Comparison of ENCODE assay signal across 12 cellular contexts in genomic region chr7:7177044-7177517, GRCh38. TPM values are rescaled to one million over a fixed set of nuclear protein-coding genes. Genes with fewer than 3 reads are reported as not detected.
A peak's percentile ranks its signal among the peaks of the same experiment; 100 is the strongest.
DNase-seq lines count a peak whose midpoint lies in the region; ATAC-seq and TF ChIP-seq lines count a peak whose summit lies in the region.
"Had no signal": no experiment of that assay in that cellular context is flagged by ENCODE, and none has a peak within 500 bp of the region (broad histone marks: within the 10 kb centered on the region; RNA-seq: fewer than 3 reads in every experiment).

No MANE protein-coding gene starts in this region.

- BruUV-seq in OCI-LY7 (replicated peaks; lab: Mats Ljungman, UMichigan): no TSS peak

- H2AFZ ChIP-seq in OCI-LY7 (ENCODE audit: low read length): no peak overlapping the region

- H3K36me3 Mint-ChIP-seq in activated T-helper 17 cell treated with anti-CD3 and anti-CD28 coated beads, Interleukin-2, amount 50 U/mL, for 72 hours (ENCODE audit: low read depth): no peaks in the 10 kb centered on the region

- H3K27me3 ChIP-seq in iPS-20b (ENCODE audit: insufficient read depth, low read length): no peaks in the 10 kb centered on the region
- no peaks in the 10 kb centered on the region for H3K27me3 ChIP-seq in suprapubic skin
- H3K27me3 ChIP-seq: tibial artery had no signal

- POLR2A ChIA-PET in OCI-LY7 (lab: Charles Lee): interaction anchor here (0.5 to 1.6 kb wide), 4 partner anchors 10 to 901 kb away, joined by 3 to 5 read pairs (median 4); no protein-coding TSS in a partner anchor

- H3K4me1 Mint-ChIP-seq in activated T-helper 17 cell treated with anti-CD3 and anti-CD28 coated beads, Interleukin-2, amount 50 U/mL, for 72 hours: peaks cover 11% of the 10 kb centered on the region

- no peaks in the 10 kb centered on the region for H3K27me3 Mint-ChIP-seq in activated T-helper 17 cell treated with anti-CD3 and anti-CD28 coated beads, Interleukin-2, amount 50 U/mL, for 72 hours
- H3K27me3 Mint-ChIP-seq: activated CD4-positive, alpha-beta memory T cell treated with anti-CD3 and anti-CD28 coated beads for 36 hours had no signal

- TF ChIP-seq EP300 in suprapubic skin (IDR thresholded peaks at IDR 0.05): no peak

- peak overlapping the region; percentile 19; the same call in 1 of the 2 replicates for H3K9ac ChIP-seq in iPS-20b (ENCODE audit: low read depth, low read length)

- no peaks in the 10 kb centered on the region for H4K20me1 ChIP-seq in OCI-LY7 (ENCODE audit: insufficient read depth, low read length)

- intact Hi-C loops in OCI-LY7 (cut with micrococcal nuclease; ENCODE audit: unreplicated experiment): no loop called here

- H3K79me2 ChIP-seq in OCI-LY7 (ENCODE audit: insufficient read depth, low read depth, low read length): no peaks in the 10 kb centered on the region

- no peaks in the 10 kb centered on the region for H3K9me2 ChIP-seq in OCI-LY7 (ENCODE audit: insufficient read depth, low read length)

- H3K4me1 ChIP-seq in iPS-20b (ENCODE audit: insufficient read depth, low read length): peaks cover 32% of the 10 kb centered on the region
- peaks cover 32% of the 10 kb centered on the region for H3K4me1 ChIP-seq in suprapubic skin
- peaks cover 7% of the 10 kb centered on the region for H3K4me1 ChIP-seq in OCI-LY7 (ENCODE audit: insufficient read depth, low read length, poor library complexity, severe bottlenecking)

- TF ChIP-seq CTCF in suprapubic skin (IDR thresholded peaks at IDR 0.05): no peak
- no peak for TF ChIP-seq CTCF in OCI-LY7 (conservative IDR thresholded peaks at IDR 0.05; ENCODE audit: low read length)

- CTCF ChIA-PET in OCI-LY7 (lab: Charles Lee; ENCODE audit: unreplicated experiment): no interaction called here

- no peak overlapping the region for H3K27ac ChIP-seq in iPS-20b (ENCODE audit: low read length)
- H3K27ac ChIP-seq in suprapubic skin: peak overlapping the region; percentile 30
- no peak overlapping the region for H3K27ac ChIP-seq in OCI-LY7 (ENCODE audit: low read depth, low read length, poor library complexity, severe bottlenecking)
- H3K27ac ChIP-seq: tibial artery had no signal

- ATAC-seq in activated T-helper 17 cell treated with anti-CD3 and anti-CD28 coated beads, Interleukin-2, amount 50 U/mL, for 72 hours (replicated peaks): peak; percentile 51
- ATAC-seq in GM19467 (IDR thresholded peaks at IDR 0.05; ENCODE audit: unreplicated experiment): no peak

- DNase-seq in NCI-H2196 (lab: John Stamatoyannopoulos, UW; ENCODE audit: unreplicated experiment) (peak; percentile 9), NCI-H2196 treated with DMSO at 0.1 percent for 48 hours (lab: John Stamatoyannopoulos, UW; ENCODE audit: unreplicated experiment) (no peak), suprapubic skin (ENCODE audit: low spot score in 2 of 2) (no peak), OCI-LY7 (ENCODE audit: low spot score) (no peak)
- DNase-seq in activated CD4-positive, alpha-beta T cell treated with anti-CD3 and anti-CD28 coated beads, Interleukin-2, amount 50 U/mL, for 1 hour: no peak
- DNase-seq: activated CD4-positive, alpha-beta memory T cell treated with anti-CD3 and anti-CD28 coated beads for 36 hours; NCI-H345; right cardiac atrium had no signal

- no peak overlapping the region for H3K4me2 ChIP-seq in OCI-LY7 (ENCODE audit: low read length)

- WGBS in suprapubic skin: 70% methylated on average over 1 of the region's 1 CpG

- H3K4me3 Mint-ChIP-seq in activated T-helper 17 cell treated with anti-CD3 and anti-CD28 coated beads, Interleukin-2, amount 50 U/mL, for 72 hours: no peak overlapping the region
- H3K4me3 Mint-ChIP-seq: activated CD4-positive, alpha-beta memory T cell treated with anti-CD3 and anti-CD28 coated beads for 36 hours had no signal

- H3K27ac Mint-ChIP-seq in activated T-helper 17 cell treated with anti-CD3 and anti-CD28 coated beads, Interleukin-2, amount 50 U/mL, for 72 hours: no peak overlapping the region
- H3K27ac Mint-ChIP-seq: activated CD4-positive, alpha-beta memory T cell treated with anti-CD3 and anti-CD28 coated beads for 36 hours had no signal

- no peak for TF ChIP-seq POLR2A in suprapubic skin (IDR thresholded peaks at IDR 0.05)

- H3K4me3 ChIP-seq in iPS-20b (ENCODE audit: low read length) (no peak overlapping the region), suprapubic skin (no peak overlapping the region), OCI-LY7 (ENCODE audit: low read depth, low read length, poor library complexity, severe bottlenecking) (no peak overlapping the region)
- H3K4me3 ChIP-seq: tibial artery had no signal

- H3K9me3 ChIP-seq in iPS-20b (ENCODE audit: insufficient read depth, low read depth, low read length) (no peaks in the 10 kb centered on the region), suprapubic skin (no peaks in the 10 kb centered on the region), OCI-LY7 (ENCODE audit: low read length) (no peaks in the 10 kb centered on the region)
- H3K9me3 ChIP-seq: tibial artery had no signal

- peaks cover 9% of the 10 kb centered on the region for H3K9me3 Mint-ChIP-seq in activated T-helper 17 cell treated with anti-CD3 and anti-CD28 coated beads, Interleukin-2, amount 50 U/mL, for 72 hours

- no peaks in the 10 kb centered on the region for H3K36me3 ChIP-seq in iPS-20b (ENCODE audit: insufficient read depth, low read depth, low read length)
- H3K36me3 ChIP-seq in suprapubic skin: no peaks in the 10 kb centered on the region
- H3K36me3 ChIP-seq in OCI-LY7 (ENCODE audit: insufficient read depth, low read length): no peaks in the 10 kb centered on the region
- H3K36me3 ChIP-seq: tibial artery had no signal

RNA-seq across cellular contexts. Expression of gene C1GALT1, which starts 5.3 kb away (rescaled TPM):
- 10 to 100 TPM; 40.9 to 47.2 TPM for total RNA-seq in activated T-helper 17 cell treated with anti-CD3 and anti-CD28 coated beads, Interleukin-2, amount 50 U/mL, for 72 hours
- total RNA-seq in suprapubic skin: 10 to 100 TPM; 13.3 to 65.0 (median 30.3) TPM
- total RNA-seq in OCI-LY7 (2014; rRNA removed; shearing (Covaris generic)): 18.9 and 28.9 TPM in 2 replicates
- total RNA-seq in OCI-LY7 (2022): 30.0 and 31.6 TPM in 2 replicates
